Comparison of ENCODE assay signal across 12 cellular contexts in the genomic region with DNA sequence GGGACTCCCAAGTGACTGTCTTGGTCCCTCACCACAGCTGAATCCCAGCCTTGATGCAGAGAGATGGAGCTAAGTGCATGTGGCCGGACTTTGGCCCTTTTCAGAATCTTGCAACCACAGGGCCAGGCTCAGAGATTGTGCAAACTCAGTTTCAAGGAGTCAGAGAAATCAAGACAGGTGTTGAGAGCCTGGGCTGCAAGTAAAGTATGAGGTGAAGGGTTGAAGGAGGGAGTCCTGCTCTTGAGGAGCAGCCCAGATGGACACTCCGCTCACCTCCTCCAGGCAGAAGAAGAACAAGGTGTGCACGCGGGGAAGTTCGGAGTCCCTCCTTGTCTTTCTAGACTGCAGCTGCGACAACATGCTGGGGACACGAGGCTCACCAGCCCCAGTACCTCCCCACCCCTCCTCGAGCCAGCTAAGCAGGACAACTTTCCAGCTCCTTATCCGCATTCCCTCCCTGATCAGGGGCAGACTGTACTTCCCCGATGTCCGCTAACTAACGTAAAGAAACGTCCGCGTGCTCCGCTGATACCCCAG. TPM values are rescaled to one million over a fixed set of nuclear protein-coding genes. Genes with fewer than 3 reads are reported as not detected.
DNase-seq lines count a peak whose midpoint lies in the region; ATAC-seq and TF ChIP-seq lines count a peak whose summit lies in the region.
"Had no signal": no experiment of that assay in that cellular context is flagged by ENCODE, and none has a peak within 500 bp of the region (broad histone marks: within the 10 kb centered on the region; RNA-seq: fewer than 3 reads in every experiment).

No MANE protein-coding gene starts in this region.

- H2AFZ ChIP-seq in GM23338 = peak overlapping the region; percentile 89

- H4K20me1 ChIP-seq in GM23338 (replicated peaks; ENCODE audit: insufficient read depth) = no peaks in the 10 kb centered on the region

- H3K36me3 ChIP-seq in GM23338 (ENCODE audit: insufficient read depth) (no peaks in the 10 kb centered on the region), kidney epithelial cell (ENCODE audit: control insufficient read depth, insufficient read depth, low read length) (no peaks in the 10 kb centered on the region)

- H3K4me3 ChIP-seq in GM23338 (peak overlapping the region; percentile 67), kidney epithelial cell (ENCODE audit: low read depth, low read length) (peak overlapping the region; percentile 21)

- H3K4me1 Mint-ChIP-seq in GM23338 (peaks cover 35% of the 10 kb centered on the region), chondrocyte (ENCODE audit: low read depth) (peaks cover 20% of the 10 kb centered on the region)

- no peak overlapping the region for H3K27ac Mint-ChIP-seq in GM23338
- no peak overlapping the region for H3K27ac Mint-ChIP-seq in chondrocyte (ENCODE audit: unreplicated experiment)
- H3K27ac Mint-ChIP-seq: CD4-positive, alpha-beta T cell; natural killer cell treated with Interleukin-12 subunit alpha and Interleukin-12 subunit beta and Interleukin-15 and Interleukin-18, amount 100 ng/mL, for 72 hours had no signal

- intact Hi-C loops in sciatic nerve (cut with DNase I) = no loop called here

- peaks cover 30% of the 10 kb centered on the region for H3K4me1 ChIP-seq in GM23338 (ENCODE audit: insufficient read depth)

- no peak; the same call in 1 of the 3 replicates for ATAC-seq in GM23338
- peak; percentile 43 for ATAC-seq in sciatic nerve
- no peak for ATAC-seq in GM19397 (IDR thresholded peaks at IDR 0.05; ENCODE audit: unreplicated experiment)
- ATAC-seq: natural killer cell treated with Interleukin-12 subunit alpha and Interleukin-12 subunit beta and Interleukin-15 and Interleukin-18, amount 100 ng/mL, for 72 hours had no signal

- peaks cover 7% of the 10 kb centered on the region for H3K9me3 Mint-ChIP-seq in GM23338
- no peaks in the 10 kb centered on the region for H3K9me3 Mint-ChIP-seq in chondrocyte (ENCODE audit: low read depth)
- H3K9me3 Mint-ChIP-seq: CD4-positive, alpha-beta T cell; natural killer cell treated with Interleukin-12 subunit alpha and Interleukin-12 subunit beta and Interleukin-15 and Interleukin-18, amount 100 ng/mL, for 72 hours had no signal

- in situ Hi-C loops in G401 (cut with HindIII; ENCODE audit: low sequenced_read_pairs) = no loop called here

- peak overlapping the region; percentile 91 for H3K4me2 ChIP-seq in GM23338

- no peaks in the 10 kb centered on the region for H3K79me2 ChIP-seq in GM23338 (replicated peaks; ENCODE audit: insufficient read depth)

- H3K27ac ChIP-seq in GM23338 (ENCODE audit: low read depth) = no peak overlapping the region

- H3K27me3 Mint-ChIP-seq in GM23338 (ENCODE audit: insufficient read depth, low read depth, poor library complexity) (peaks cover 35% of the 10 kb centered on the region), chondrocyte (ENCODE audit: low read depth) (peaks cover 16% of the 10 kb centered on the region)

- H3K9me2 ChIP-seq in GM23338 (ENCODE audit: insufficient read depth) = no peaks in the 10 kb centered on the region

- H3K4me3 Mint-ChIP-seq in GM23338 = peak overlapping the region; percentile 79
- H3K4me3 Mint-ChIP-seq in chondrocyte (ENCODE audit: unreplicated experiment) = peak overlapping the region; percentile 70
- H3K4me3 Mint-ChIP-seq: CD4-positive, alpha-beta T cell; natural killer cell treated with Interleukin-12 subunit alpha and Interleukin-12 subunit beta and Interleukin-15 and Interleukin-18, amount 100 ng/mL, for 72 hours had no signal

- H3F3A ChIP-seq in GM23338 (replicated peaks; ENCODE audit: low read depth) = 0 out of 2 replicates have a peak, but pooled peaks cover 4% of the 10 kb centered on the region

- DNase-seq in GM23338 (ENCODE audit: low spot score) = peak; percentile 37
- DNase-seq in chondrocyte (ENCODE audit: low spot score) = no peak
- DNase-seq in kidney epithelial cell (ENCODE audit: low read depth) = no peak
- DNase-seq in sciatic nerve (ENCODE audit: low spot score) = no peak
- no peak for DNase-seq in NCI-H345 treated with DMSO at 0.1 percent for 48 hours (lab: John Stamatoyannopoulos, UW; ENCODE audit: unreplicated experiment)
- no peak for DNase-seq in G401 (ENCODE audit: low spot score)
- no peak for DNase-seq in central memory CD4-positive, alpha-beta T cell
- DNase-seq: activated CD8-positive, alpha-beta memory T cell treated with anti-CD3 and anti-CD28 coated beads, Interleukin-2, amount 50 U/mL, for 4 hours; CD4-positive, alpha-beta T cell; NCI-H2081 treated with DMSO at 0.1 percent for 48 hours had no signal

- peaks cover 80% of the 10 kb centered on the region for H3K27me3 ChIP-seq in GM23338 (ENCODE audit: insufficient read depth)
- H3K27me3 ChIP-seq in kidney epithelial cell (ENCODE audit: control insufficient read depth, insufficient read depth, low read length) = peaks cover 2% of the 10 kb centered on the region

- TF ChIP-seq CTCF in GM23338 (conservative IDR thresholded peaks at IDR 0.05; ENCODE audit: low read depth in 2 of 2) = no peak
- TF ChIP-seq CTCF in chondrocyte (IDR thresholded peaks at IDR 0.05) = no peak
- no peak for TF ChIP-seq CTCF in kidney epithelial cell (IDR thresholded peaks at IDR 0.05; ENCODE audit: insufficient read depth, low read length, poor library complexity, severe bottlenecking)

- H3K36me3 Mint-ChIP-seq in GM23338 (ENCODE audit: low read depth) = no peaks in the 10 kb centered on the region; the same call in 2 of the 3 replicates
- no peaks in the 10 kb centered on the region for H3K36me3 Mint-ChIP-seq in chondrocyte (ENCODE audit: low read depth)
- H3K36me3 Mint-ChIP-seq: natural killer cell treated with Interleukin-12 subunit alpha and Interleukin-12 subunit beta and Interleukin-15 and Interleukin-18, amount 100 ng/mL, for 72 hours had no signal

TF ChIP-seq in GM23338, 12 proteins besides CTCF, POLR2A, EP300 and RAD21:
- TF ChIP-seq, protein P1, sequence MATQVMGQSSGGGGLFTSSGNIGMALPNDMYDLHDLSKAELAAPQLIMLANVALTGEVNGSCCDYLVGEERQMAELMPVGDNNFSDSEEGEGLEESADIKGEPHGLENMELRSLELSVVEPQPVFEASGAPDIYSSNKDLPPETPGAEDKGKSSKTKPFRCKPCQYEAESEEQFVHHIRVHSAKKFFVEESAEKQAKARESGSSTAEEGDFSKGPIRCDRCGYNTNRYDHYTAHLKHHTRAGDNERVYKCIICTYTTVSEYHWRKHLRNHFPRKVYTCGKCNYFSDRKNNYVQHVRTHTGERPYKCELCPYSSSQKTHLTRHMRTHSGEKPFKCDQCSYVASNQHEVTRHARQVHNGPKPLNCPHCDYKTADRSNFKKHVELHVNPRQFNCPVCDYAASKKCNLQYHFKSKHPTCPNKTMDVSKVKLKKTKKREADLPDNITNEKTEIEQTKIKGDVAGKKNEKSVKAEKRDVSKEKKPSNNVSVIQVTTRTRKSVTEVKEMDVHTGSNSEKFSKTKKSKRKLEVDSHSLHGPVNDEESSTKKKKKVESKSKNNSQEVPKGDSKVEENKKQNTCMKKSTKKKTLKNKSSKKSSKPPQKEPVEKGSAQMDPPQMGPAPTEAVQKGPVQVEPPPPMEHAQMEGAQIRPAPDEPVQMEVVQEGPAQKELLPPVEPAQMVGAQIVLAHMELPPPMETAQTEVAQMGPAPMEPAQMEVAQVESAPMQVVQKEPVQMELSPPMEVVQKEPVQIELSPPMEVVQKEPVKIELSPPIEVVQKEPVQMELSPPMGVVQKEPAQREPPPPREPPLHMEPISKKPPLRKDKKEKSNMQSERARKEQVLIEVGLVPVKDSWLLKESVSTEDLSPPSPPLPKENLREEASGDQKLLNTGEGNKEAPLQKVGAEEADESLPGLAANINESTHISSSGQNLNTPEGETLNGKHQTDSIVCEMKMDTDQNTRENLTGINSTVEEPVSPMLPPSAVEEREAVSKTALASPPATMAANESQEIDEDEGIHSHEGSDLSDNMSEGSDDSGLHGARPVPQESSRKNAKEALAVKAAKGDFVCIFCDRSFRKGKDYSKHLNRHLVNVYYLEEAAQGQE (IDR thresholded peaks at IDR 0.05; ENCODE audit: unreplicated experiment) = no peak
- no peak for TF ChIP-seq JUNB (IDR thresholded peaks at IDR 0.05; ENCODE audit: unreplicated experiment)
- TF ChIP-seq EZH2 (IDR thresholded peaks at IDR 0.05; ENCODE audit: low read depth, unreplicated experiment) = no peak
TF ChIP-seq in GM23338: peak in this region for 0.

RNA-seq across cellular contexts. Expression of a gene that starts 6.4 kb away (rescaled TPM):
- 3.9 and 5.0 TPM in 2 replicates for total RNA-seq in GM23338 (2014; rRNA removed; shearing (Covaris generic))
- 2.5 and 3.0 TPM in 2 replicates for polyA plus RNA-seq in GM23338 (2016; fragmentation: Nextera tagmentation; extraction: Ambion mirVana)
- 2.9 to 9.0 TPM (median 3.4 TPM) in 3 replicates for total RNA-seq in chondrocyte
- total RNA-seq in kidney epithelial cell = 2.7 and 3.1 TPM in 2 replicates
- total RNA-seq in sciatic nerve = 12.0 TPM
- 461 and 546 TPM in 2 replicates for total RNA-seq in G401 (2014; rRNA removed; shearing (Covaris generic))
- total RNA-seq: CD4-positive, alpha-beta T cell had no signal

Comparison
In these comparisons a context has a peak if more than half of its experiments do, and no peak if none do; other contexts are left out.
1. RNA of a gene that starts 6.4 kb away (total RNA-seq): 461 to 546 TPM in G401; 12.0 TPM in sciatic nerve (single experiment), 3.9 to 5.0 TPM in GM23338, 2.9 to 9.0 TPM in chondrocyte and 2.7 to 3.1 TPM in kidney epithelial cell; every median in the first group is over 10 times any median in the second.